9 cellular contexts compared by ENCODE assay signal in the genomic region with DNA sequence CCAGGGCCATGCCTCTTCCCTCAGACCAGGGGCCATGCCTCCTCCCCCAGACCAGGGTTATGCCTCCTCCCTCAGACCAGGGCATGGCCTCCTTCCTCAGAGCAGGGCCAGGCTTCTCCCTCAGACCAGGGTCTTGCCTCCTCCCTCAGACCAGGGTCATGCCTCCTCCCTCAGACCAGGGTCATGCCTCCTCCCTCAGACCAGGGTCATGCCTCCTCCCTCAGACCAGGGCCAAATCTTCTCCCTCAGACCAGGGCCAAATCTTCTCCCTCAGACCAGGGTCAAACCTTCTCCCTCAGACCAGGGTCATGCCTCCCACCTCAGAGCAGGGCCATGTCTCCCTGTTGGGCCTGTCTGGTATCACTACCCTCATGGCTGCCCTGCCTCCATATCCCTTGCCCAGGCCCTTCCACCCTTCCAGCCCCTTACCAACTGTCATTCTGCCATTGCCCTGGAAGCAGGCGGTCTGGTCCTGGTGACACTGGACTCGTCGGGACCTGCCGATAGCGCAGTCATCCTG. TPM values are rescaled to one million over a fixed set of nuclear protein-coding genes. Genes with fewer than 3 reads are reported as not detected.
DNase-seq lines count a peak whose midpoint lies in the region; ATAC-seq and TF ChIP-seq lines count a peak whose summit lies in the region.
"Had no signal": no experiment of that assay in that cellular context is flagged by ENCODE, and none has a peak within 500 bp of the region (broad histone marks: within the 10 kb centered on the region; RNA-seq: fewer than 3 reads in every experiment).

No MANE protein-coding gene starts in this region.

- no peak overlapping the region for H3K9ac ChIP-seq in parathyroid adenoma

- no peak overlapping the region for H3K27ac ChIP-seq in CD4-positive, alpha-beta T cell (ENCODE audit: low read depth, low read length)
- H3K27ac ChIP-seq in esophagus muscularis mucosa (replicated peaks in 1 of 4) (no peak overlapping the region), parathyroid adenoma (no peak overlapping the region)

- peak overlapping the region; percentile 79 for H3K4me3 Mint-ChIP-seq in CD4-positive, alpha-beta T cell
- H3K4me3 Mint-ChIP-seq in T-cell, result peak overlapping the region; percentile 68 to 81 (median 74)

- TF ChIP-seq CTCF in CD4-positive, alpha-beta T cell (IDR thresholded peaks at IDR 0.05), result no peak
- no peak for TF ChIP-seq CTCF in esophagus muscularis mucosa (IDR thresholded peaks at IDR 0.05)
- no peak for TF ChIP-seq CTCF in parathyroid adenoma (IDR thresholded peaks at IDR 0.05)

- H3K27me3 Mint-ChIP-seq in CD4-positive, alpha-beta T cell, result peaks cover 48% of the 10 kb centered on the region
- H3K27me3 Mint-ChIP-seq in T-cell, result peaks cover 6 to 8% of the 10 kb centered on the region in 2 donors

- DNase-seq in CD4-positive, alpha-beta T cell, result no peak
- DNase-seq in T-cell (no peak), esophagus muscularis mucosa (ENCODE audit: extremely low spot score) (no peak), DMS114 treated with DMSO at 0.1 percent for 48 hours (lab: John Stamatoyannopoulos, UW; ENCODE audit: unreplicated experiment) (no peak), NCI-H2171 (lab: John Stamatoyannopoulos, UW) (no peak), hypothalamus (lab: John Stamatoyannopoulos, UW) (no peak)

- TF ChIP-seq POLR2A in esophagus muscularis mucosa (IDR thresholded peaks at IDR 0.05; ENCODE audit: low read depth), result no peak

- H3K36me3 ChIP-seq in esophagus muscularis mucosa, result peaks cover 0 to 4% (median 0%) of the 10 kb centered on the region in 4 donors
- H3K36me3 ChIP-seq in parathyroid adenoma (ENCODE audit: control insufficient read depth, insufficient read depth, low read length), result no peaks in the 10 kb centered on the region

- H3K4me1 ChIP-seq in esophagus muscularis mucosa (peaks cover 6 to 20% (median 14%) of the 10 kb centered on the region in 4 donors), parathyroid adenoma (no peaks in the 10 kb centered on the region)

- H3K9me3 Mint-ChIP-seq in CD4-positive, alpha-beta T cell, result no peaks in the 10 kb centered on the region
- no peaks in the 10 kb centered on the region for H3K9me3 Mint-ChIP-seq in T-cell

- peaks cover 6% of the 10 kb centered on the region for H3K4me1 Mint-ChIP-seq in CD4-positive, alpha-beta T cell (ENCODE audit: low read depth)
- peaks cover 9 to 22% (median 16%) of the 10 kb centered on the region in 3 donors for H3K4me1 Mint-ChIP-seq in T-cell

- CTCF ChIA-PET in CD4-positive, alpha-beta T cell (lab: Charles Lee), result no interaction called here
- CTCF ChIA-PET in T-cell (lab: Charles Lee), result no interaction called here

- H3K4me3 ChIP-seq in esophagus muscularis mucosa (peak overlapping the region; percentile 45 to 63 (median 50)), parathyroid adenoma (ENCODE audit: low read depth, low read length) (peak overlapping the region; percentile 27)

- TF ChIP-seq EP300 in esophagus muscularis mucosa (IDR thresholded peaks at IDR 0.05), result no peak

- H3K36me3 Mint-ChIP-seq in CD4-positive, alpha-beta T cell (ENCODE audit: low read depth), result no peaks in the 10 kb centered on the region
- no peaks in the 10 kb centered on the region for H3K36me3 Mint-ChIP-seq in T-cell

- H3K27me3 ChIP-seq in CD4-positive, alpha-beta T cell (ENCODE audit: control insufficient read depth, insufficient read depth, low read length), result peaks cover 3% of the 10 kb centered on the region
- peaks cover 0 to 74% (median 9%) of the 10 kb centered on the region in 4 donors for H3K27me3 ChIP-seq in esophagus muscularis mucosa
- no peaks in the 10 kb centered on the region for H3K27me3 ChIP-seq in parathyroid adenoma (ENCODE audit: control insufficient read depth, insufficient read depth, low read length)

- peak overlapping the region; percentile 48 for H3K4me2 ChIP-seq in parathyroid adenoma (ENCODE audit: low read length)

- H2AFZ ChIP-seq in parathyroid adenoma, result peak overlapping the region; percentile 87

- H3K79me2 ChIP-seq in parathyroid adenoma, result no peaks in the 10 kb centered on the region

- no peaks in the 10 kb centered on the region for H3K9me3 ChIP-seq in CD4-positive, alpha-beta T cell (ENCODE audit: control insufficient read depth, low read length)
- H3K9me3 ChIP-seq in esophagus muscularis mucosa, result no peaks in the 10 kb centered on the region
- H3K9me3 ChIP-seq in parathyroid adenoma (ENCODE audit: control insufficient read depth, low read length), result no peaks in the 10 kb centered on the region

- POLR2A ChIA-PET in CD4-positive, alpha-beta T cell (lab: Charles Lee), result no interaction called here
- POLR2A ChIA-PET in T-cell (lab: Charles Lee), result no interaction called here

- 50% methylated on average over 2 of the region's 5 CpGs for WGBS in esophagus muscularis mucosa

- H3K27ac Mint-ChIP-seq in CD4-positive, alpha-beta T cell, result no peak overlapping the region
- H3K27ac Mint-ChIP-seq in T-cell, result peak overlapping the region in 1 of 2 donors; percentile 48

- intact Hi-C loops in CD4-positive, alpha-beta T cell (cut with DNase I, micrococcal nuclease), result no loop called here
- intact Hi-C loops in esophagus muscularis mucosa (cut with DNase I), result no loop called here

- no peak for ATAC-seq in CD4-positive, alpha-beta T cell (ENCODE audit: poor library complexity)
- peak in 1 of 4 experiments; percentile 13 for ATAC-seq in T-cell (replicated peaks in 1 of 4)
- no peak for ATAC-seq in GM21576 (IDR thresholded peaks at IDR 0.05; ENCODE audit: unreplicated experiment)

RNA-seq across cellular contexts. Expression of a gene that starts 4.2 kb away (rescaled TPM):
- total RNA-seq in CD4-positive, alpha-beta T cell, result not detected
- total RNA-seq in T-cell (under 1 TPM in 4 of 5 donors, not detected in 1; 0.20 to 0.70 (median 0.58) TPM), esophagus muscularis mucosa (10 to 100 TPM in 1 of 4 donors, 1 to 10 TPM in 3; 2.8 to 12.0 (median 8.2) TPM)

RNA-seq across cellular contexts. Expression of a gene that starts 17.3 kb away (rescaled TPM):
- 10 to 100 TPM in 1 of 2 experiments, 1 to 10 TPM in 1; 9.7 to 10.4 TPM for total RNA-seq in CD4-positive, alpha-beta T cell
- 10 to 100 TPM; 21.9 to 90.1 (median 37.6) TPM for total RNA-seq in T-cell
- total RNA-seq in esophagus muscularis mucosa, result 1 to 10 TPM; 1.7 to 6.7 (median 1.9) TPM
- total RNA-seq: lung microvascular endothelial cell had no signal

RNA-seq across cellular contexts. Expression of a gene that starts 29.0 kb away (rescaled TPM):
- total RNA-seq in CD4-positive, alpha-beta T cell, result 1 to 10 TPM; 2.3 to 3.7 TPM
- total RNA-seq in T-cell (10 to 100 TPM in 3 of 5 donors, 1 to 10 TPM in 2; 5.4 to 19.0 (median 12.7) TPM), esophagus muscularis mucosa (10 to 100 TPM in 1 of 4 donors, 1 to 10 TPM in 3; 6.4 to 11.5 (median 7.5) TPM)

RNA-seq across cellular contexts. Expression of a gene that starts 43.3 kb away (rescaled TPM):
- 10 to 100 TPM; 34.7 to 38.2 TPM for total RNA-seq in CD4-positive, alpha-beta T cell
- total RNA-seq in T-cell (10 to 100 TPM; 50.3 to 64.3 (median 56.8) TPM), esophagus muscularis mucosa (10 to 100 TPM in 3 of 4 donors, 1 to 10 TPM in 1; 7.5 to 25.6 (median 22.3) TPM)
